In the genomic region with DNA sequence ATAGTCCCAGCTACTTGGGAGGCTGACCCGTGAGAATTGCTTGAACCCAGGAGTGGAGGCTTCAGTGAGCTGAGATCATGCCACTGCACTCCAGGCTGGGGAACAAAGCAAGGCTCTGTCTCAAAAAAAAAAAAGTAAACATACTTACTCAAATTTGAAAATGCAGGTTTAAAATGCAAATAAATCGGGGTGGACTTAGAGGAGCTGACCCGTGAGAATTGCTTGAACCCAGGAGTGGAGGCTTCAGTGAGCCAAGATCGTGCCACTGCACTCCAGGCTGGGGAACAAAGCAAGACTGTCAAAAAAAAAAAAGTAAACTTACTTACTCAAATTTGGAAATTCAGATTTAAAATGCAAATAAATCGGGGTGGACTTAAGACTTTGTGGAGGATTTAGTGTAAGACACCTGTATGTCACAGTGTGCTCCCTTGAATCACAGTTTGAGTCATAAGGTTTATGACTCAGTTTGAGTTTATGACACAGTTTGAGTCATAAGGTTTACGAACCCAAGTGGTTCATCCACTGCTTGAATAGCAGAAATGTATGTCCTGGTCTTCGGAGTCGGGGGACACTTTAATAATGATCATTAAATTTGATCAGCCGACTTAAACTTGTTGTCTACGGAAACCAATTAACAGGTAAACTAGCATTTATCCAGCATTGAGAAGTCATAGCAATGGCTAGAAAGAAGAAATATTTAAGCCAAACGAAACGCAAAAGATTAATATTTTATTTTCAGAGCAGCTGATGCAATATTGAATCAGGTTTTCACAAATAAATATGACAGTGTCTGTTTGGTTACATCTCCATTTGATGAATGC, we compare ENCODE assay signal across 8 cellular contexts. TPM values are rescaled to one million over a fixed set of nuclear protein-coding genes. Genes with fewer than 3 reads are reported as not detected.
A peak's percentile ranks its signal among the peaks of the same experiment; 100 is the strongest.
DNase-seq lines count a peak whose midpoint lies in the region; ATAC-seq, FAIRE-seq and TF ChIP-seq lines count a peak whose summit lies in the region.

No MANE protein-coding gene starts in this region.

- ATAC-seq in HG03108 (IDR thresholded peaks at IDR 0.05; ENCODE audit: unreplicated experiment) = peak; percentile 77
- ATAC-seq in activated T-helper 17 cell treated with anti-CD3 and anti-CD28 coated beads, Interleukin-2, amount 50 U/mL, for 72 hours (replicated peaks) = peak; percentile 100
- peak; percentile 100 for ATAC-seq in stimulated activated effector memory CD8-positive, alpha-beta T cell treated with anti-CD3 and anti-CD28 coated beads, Interleukin-12 subunit alpha, Interleukin-12 subunit beta, amount 100 ng/mL, for 72 hours

- peak overlapping the region; percentile 63 for H3K4me3 Mint-ChIP-seq in activated T-helper 17 cell treated with anti-CD3 and anti-CD28 coated beads, Interleukin-2, amount 50 U/mL, for 72 hours
- peak overlapping the region; percentile 42 for H3K4me3 Mint-ChIP-seq in stimulated activated effector memory CD8-positive, alpha-beta T cell treated with anti-CD3 and anti-CD28 coated beads, Interleukin-12 subunit alpha, Interleukin-12 subunit beta, amount 100 ng/mL, for 72 hours

- no peak for TF ChIP-seq POLR2A in vagina (IDR thresholded peaks at IDR 0.05)

- peak; percentile 82 for FAIRE-seq in GM19239 (lab: Jason Lieb, UNC)

- TF ChIP-seq CTCF in BJ (IDR thresholded peaks at IDR 0.05; ENCODE audit: insufficient read depth, low read depth, low read length) (no peak), vagina (IDR thresholded peaks at IDR 0.05) (no peak)

- H3K27ac Mint-ChIP-seq in activated T-helper 17 cell treated with anti-CD3 and anti-CD28 coated beads, Interleukin-2, amount 50 U/mL, for 72 hours = peak overlapping the region; percentile 41
- H3K27ac Mint-ChIP-seq in stimulated activated effector memory CD8-positive, alpha-beta T cell treated with anti-CD3 and anti-CD28 coated beads, Interleukin-12 subunit alpha, Interleukin-12 subunit beta, amount 100 ng/mL, for 72 hours = peak overlapping the region; percentile 86

- CTCF ChIA-PET in BJ (lab: Yijun Ruan, JAX) = no interaction called here

- H3K36me3 ChIP-seq in BJ (ENCODE audit: control insufficient read depth, insufficient read depth, low read length) (peaks cover 1% of the 10 kb centered on the region; the same call in 1 of the 2 replicates), vagina (no peaks in the 10 kb centered on the region)

- DNase-seq in BJ (ENCODE audit: low read depth) (peak; percentile 74), GM19239 (ENCODE audit: insufficient read length, low spot score) (peak; percentile 30), vagina (ENCODE audit: extremely low spot score in 2 of 2) (no peak), D341Med (ENCODE audit: low spot score) (no peak)
- no peak for DNase-seq in stimulated activated effector memory CD8-positive, alpha-beta T cell treated with anti-CD3 and anti-CD28 coated beads, Interleukin-12 subunit alpha, Interleukin-12 subunit beta, amount 100 ng/mL, for 72 hours (ENCODE audit: low spot score in 2 of 2)
- no peak for DNase-seq in activated CD4-positive, CD25-positive, alpha-beta regulatory T cell treated with anti-CD3 and anti-CD28 coated beads, Interleukin-2, amount 50 U/mL, for 72 hours

- H3K9me3 ChIP-seq in vagina = no peaks in the 10 kb centered on the region

- H3K27ac ChIP-seq in vagina = no peak overlapping the region

- POLR2A ChIA-PET in BJ (lab: Charles Lee) = interaction anchor here (0.6 kb wide), 1 partner anchor 704 kb away, joined by 6 read pairs; no protein-coding TSS in a partner anchor

- intact Hi-C loops in vagina (cut with DNase I) = no loop called here

- H3K4me3 ChIP-seq in BJ (ENCODE audit: low read depth, low read length) = no peak overlapping the region
- no peak overlapping the region for H3K4me3 ChIP-seq in vagina

- H3K27me3 ChIP-seq in BJ (ENCODE audit: control insufficient read depth, insufficient read depth, low read length) = no peaks in the 10 kb centered on the region
- H3K27me3 ChIP-seq in vagina = no peaks in the 10 kb centered on the region

- H3K4me1 ChIP-seq in vagina = peaks cover 37% of the 10 kb centered on the region

- H3K36me3 Mint-ChIP-seq in activated T-helper 17 cell treated with anti-CD3 and anti-CD28 coated beads, Interleukin-2, amount 50 U/mL, for 72 hours (ENCODE audit: low read depth) = peaks cover 17% of the 10 kb centered on the region
- H3K36me3 Mint-ChIP-seq in stimulated activated effector memory CD8-positive, alpha-beta T cell treated with anti-CD3 and anti-CD28 coated beads, Interleukin-12 subunit alpha, Interleukin-12 subunit beta, amount 100 ng/mL, for 72 hours = peaks cover 24% of the 10 kb centered on the region

- no peaks in the 10 kb centered on the region for H3K9me3 Mint-ChIP-seq in activated T-helper 17 cell treated with anti-CD3 and anti-CD28 coated beads, Interleukin-2, amount 50 U/mL, for 72 hours
- H3K9me3 Mint-ChIP-seq in stimulated activated effector memory CD8-positive, alpha-beta T cell treated with anti-CD3 and anti-CD28 coated beads, Interleukin-12 subunit alpha, Interleukin-12 subunit beta, amount 100 ng/mL, for 72 hours = no peaks in the 10 kb centered on the region

- no peaks in the 10 kb centered on the region for H3K27me3 Mint-ChIP-seq in activated T-helper 17 cell treated with anti-CD3 and anti-CD28 coated beads, Interleukin-2, amount 50 U/mL, for 72 hours

- peaks cover 10% of the 10 kb centered on the region for H3K4me1 Mint-ChIP-seq in activated T-helper 17 cell treated with anti-CD3 and anti-CD28 coated beads, Interleukin-2, amount 50 U/mL, for 72 hours
- peaks cover 13% of the 10 kb centered on the region for H3K4me1 Mint-ChIP-seq in stimulated activated effector memory CD8-positive, alpha-beta T cell treated with anti-CD3 and anti-CD28 coated beads, Interleukin-12 subunit alpha, Interleukin-12 subunit beta, amount 100 ng/mL, for 72 hours

RNA-seq across cellular contexts. Expression of a gene that starts 6.8 kb away (rescaled TPM):
- 26.4 and 43.3 TPM in 2 replicates for polyA plus RNA-seq in BJ (2011; rRNA removed)
- polyA minus RNA-seq in BJ (2011; rRNA and poly(A)+ RNA removed) = 6.0 and 7.4 TPM in 2 replicates
- 10 to 100 TPM; 23.9 to 42.3 TPM for total RNA-seq in activated T-helper 17 cell treated with anti-CD3 and anti-CD28 coated beads, Interleukin-2, amount 50 U/mL, for 72 hours
- total RNA-seq in vagina = 21.4 TPM

RNA-seq across cellular contexts. Expression of a gene that starts 29.7 kb away (rescaled TPM):
- polyA plus RNA-seq in BJ (2011; rRNA removed) = 0.40 and 0.58 TPM in 2 replicates
- 0.21 TPM in 1 of 2 replicates, not detected in the other for polyA minus RNA-seq in BJ (2011; rRNA and poly(A)+ RNA removed)
- total RNA-seq in activated T-helper 17 cell treated with anti-CD3 and anti-CD28 coated beads, Interleukin-2, amount 50 U/mL, for 72 hours = 1 to 10 TPM; 1.1 to 2.4 TPM
- not detected for total RNA-seq in vagina

RNA-seq across cellular contexts. Expression of a gene that starts 51.3 kb away (rescaled TPM):
- 0.20 and 0.33 TPM in 2 replicates for polyA plus RNA-seq in BJ (2011; rRNA removed)
- 0.14 TPM in 1 of 2 replicates, not detected in the other for polyA minus RNA-seq in BJ (2011; rRNA and poly(A)+ RNA removed)
- total RNA-seq in activated T-helper 17 cell treated with anti-CD3 and anti-CD28 coated beads, Interleukin-2, amount 50 U/mL, for 72 hours = under 1 TPM; 0.22 to 0.61 TPM
- total RNA-seq in vagina = not detected

Comparison
In these comparisons a context has a peak if more than half of its experiments do, and no peak if none do; other contexts are left out.
1. DNase-seq: peak in BJ (single experiment) and GM19239 (single experiment); none in stimulated activated effector memory CD8-positive, alpha-beta T cell treated with anti-CD3 and anti-CD28 coated beads, Interleukin-12 subunit alpha, Interleukin-12 subunit beta, amount 100 ng/mL, for 72 hours (0 of 2), vagina (0 of 2), activated CD4-positive, CD25-positive, alpha-beta regulatory T cell treated with anti-CD3 and anti-CD28 coated beads, Interleukin-2, amount 50 U/mL, for 72 hours (single experiment) and D341Med (single experiment).
2. Peak in every context shown above with its lines, with median percentiles within 50 percentile points of each other: ATAC-seq.